20 cellular contexts compared by ENCODE assay signal in genomic region chr14:74641581-74641980, GRCh38. TPM values are rescaled to one million over a fixed set of nuclear protein-coding genes. Genes with fewer than 3 reads are reported as not detected.
DNase-seq lines count a peak whose midpoint lies in the region; ATAC-seq and TF ChIP-seq lines count a peak whose summit lies in the region.
"Had no signal": no experiment of that assay in that cellular context is flagged by ENCODE, and none has a peak within 500 bp of the region (broad histone marks: within the 10 kb centered on the region; RNA-seq: fewer than 3 reads in every experiment).

No MANE protein-coding gene starts in this region.

- CTCF ChIA-PET in IMR-90 (lab: Yijun Ruan, JAX), result interaction anchor here (0.9 kb wide), 1 partner anchor 30 kb away, joined by 3 read pairs; the partner anchor contains the start of gene LTBP2
- CTCF ChIA-PET in activated CD8-positive, alpha-beta T cell treated with anti-CD3 and anti-CD28 coated beads for 36 hours (lab: Charles Lee), result interaction anchor here (0.9 to 1.6 kb wide), 4 partner anchors 10 to 33 kb away, joined by 3 to 5 read pairs (median 3); no protein-coding TSS in a partner anchor

- no peak overlapping the region for H4K8ac ChIP-seq in IMR-90 (ENCODE audit: low read depth in 2 of 2, low read length in 2 of 2)

- no peaks in the 10 kb centered on the region for H3K9me1 ChIP-seq in IMR-90 (ENCODE audit: insufficient read depth, low read length)

- H3K27ac ChIP-seq in IMR-90 (ENCODE audit: insufficient read depth, low read length), result no peak overlapping the region
- peak overlapping the region; percentile 62 to 67 for H3K27ac ChIP-seq in thoracic aorta
- no peak overlapping the region for H3K27ac ChIP-seq in colonic mucosa
- H3K27ac ChIP-seq: BLaER1 had no signal

- H3K18ac ChIP-seq in IMR-90 (ENCODE audit: low read depth, low read length), result no peak overlapping the region

- ATAC-seq in IMR-90 (ENCODE audit: low read depth) (no peak), thoracic aorta (ENCODE audit: insufficient number of reproducible peaks, low FRiP score, low read depth) (no peak)
- no peak for ATAC-seq in activated CD8-positive, alpha-beta T cell treated with anti-CD3 and anti-CD28 coated beads for 36 hours
- ATAC-seq: GM23338 had no signal

- peaks cover 40% of the 10 kb centered on the region for H3K4me1 Mint-ChIP-seq in chondrocyte (ENCODE audit: low read depth)
- H3K4me1 Mint-ChIP-seq in nephron, result peaks cover 76% of the 10 kb centered on the region
- no peaks in the 10 kb centered on the region for H3K4me1 Mint-ChIP-seq in activated CD8-positive, alpha-beta T cell treated with anti-CD3 and anti-CD28 coated beads for 36 hours (ENCODE audit: low read depth)
- H3K4me1 Mint-ChIP-seq: CD4-positive, CD25-positive, alpha-beta regulatory T cell had no signal

- H3K4me1 ChIP-seq in IMR-90 (ENCODE audit: control insufficient read depth, insufficient read depth, low read length) (peaks cover 12% of the 10 kb centered on the region), thoracic aorta (ENCODE audit: control insufficient read depth in 1 of 2, low read depth in 2 of 2) (peaks cover 8 to 77% of the 10 kb centered on the region in 2 donors), colonic mucosa (no peaks in the 10 kb centered on the region)
- H3K4me1 ChIP-seq: HAP-1 had no signal

- no peaks in the 10 kb centered on the region for H3K79me1 ChIP-seq in IMR-90 (ENCODE audit: low read depth in 1 of 2, low read length in 2 of 2)

- no peak overlapping the region for H3K23ac ChIP-seq in IMR-90 (ENCODE audit: low read depth, low read length)

- H3K9me3 ChIP-seq in IMR-90 (ENCODE audit: control insufficient read depth, insufficient read depth, low read length), result no peaks in the 10 kb centered on the region
- no peaks in the 10 kb centered on the region for H3K9me3 ChIP-seq in thoracic aorta
- H3K9me3 ChIP-seq in colonic mucosa, result no peaks in the 10 kb centered on the region
- H3K9me3 ChIP-seq: BLaER1, HAP-1 had no signal

- H3K36me3 Mint-ChIP-seq in chondrocyte (ENCODE audit: low read depth) (no peaks in the 10 kb centered on the region), nephron (ENCODE audit: low read depth) (no peaks in the 10 kb centered on the region)
- H3K36me3 Mint-ChIP-seq in activated CD8-positive, alpha-beta T cell treated with anti-CD3 and anti-CD28 coated beads for 36 hours (ENCODE audit: low read depth), result no peaks in the 10 kb centered on the region

- H2BK5ac ChIP-seq in IMR-90 (ENCODE audit: low read depth, low read length, poor library complexity, severe bottlenecking), result no peak overlapping the region

- no peak overlapping the region for H3K9ac ChIP-seq in IMR-90 (ENCODE audit: low read depth, low read length)
- H3K9ac ChIP-seq in colonic mucosa (ENCODE audit: low read depth in 2 of 2, low read length in 2 of 2), result no peak overlapping the region
- H3K9ac ChIP-seq: BLaER1 had no signal

- no peak overlapping the region for H2BK20ac ChIP-seq in IMR-90 (ENCODE audit: low read depth, low read length)

- H2BK120ac ChIP-seq in IMR-90 (ENCODE audit: low read depth, low read length), result no peak overlapping the region

- H3K36me3 ChIP-seq in IMR-90 (ENCODE audit: control insufficient read depth, insufficient read depth, low read length) (no peaks in the 10 kb centered on the region), thoracic aorta (no peaks in the 10 kb centered on the region), colonic mucosa (no peaks in the 10 kb centered on the region)
- H3K36me3 ChIP-seq: BLaER1, HAP-1 had no signal

- no TSS peak for BruUV-seq in IMR-90 (replicated peaks; lab: Mats Ljungman, UMichigan)

- no peak overlapping the region for H2AK9ac ChIP-seq in IMR-90 (replicated peaks; ENCODE audit: low read depth, low read length, poor library complexity)

- DNase-seq in IMR-90 (no peak), chondrocyte (ENCODE audit: low spot score) (peak; percentile 6), thoracic aorta (ENCODE audit: low spot score) (no peak), colonic mucosa (no peak), SHP77 (lab: John Stamatoyannopoulos, UW) (no peak)
- DNase-seq in activated CD8-positive, alpha-beta T cell treated with anti-CD3 and anti-CD28 coated beads for 36 hours, result no peak
- DNase-seq: CD4-positive, CD25-positive, alpha-beta regulatory T cell; HFFc6; KBM-7; MV-4-11; NCI-H1105; NCI-H1436 treated with DMSO at 0.1 percent for 48 hours; NCI-H187 treated with DMSO at 0.1 percent for 48 hours; NCI-H446; NCI-H524 treated with DMSO at 0.1 percent for 48 hours; NCI-H774 had no signal

- no peak overlapping the region for H3K56ac ChIP-seq in IMR-90 (ENCODE audit: extremely low read depth, insufficient read depth, low read length)

- H3K27me3 Mint-ChIP-seq in chondrocyte (ENCODE audit: low read depth) (no peaks in the 10 kb centered on the region), nephron (ENCODE audit: low read depth) (no peaks in the 10 kb centered on the region)
- no peaks in the 10 kb centered on the region for H3K27me3 Mint-ChIP-seq in activated CD8-positive, alpha-beta T cell treated with anti-CD3 and anti-CD28 coated beads for 36 hours

- peak overlapping the region; percentile 40; the same call in 1 of the 2 replicates for H2AK5ac ChIP-seq in IMR-90 (ENCODE audit: low read depth, low read length)

- no peak overlapping the region for H3K4me2 ChIP-seq in IMR-90 (ENCODE audit: low read depth, low read length)
- H3K4me2 ChIP-seq: BLaER1, GM23338 had no signal

- H3K4me3 Mint-ChIP-seq in chondrocyte (ENCODE audit: unreplicated experiment) (no peak overlapping the region), nephron (peak overlapping the region in 1 of 3 experiments; percentile 19)
- no peak overlapping the region for H3K4me3 Mint-ChIP-seq in activated CD8-positive, alpha-beta T cell treated with anti-CD3 and anti-CD28 coated beads for 36 hours
- H3K4me3 Mint-ChIP-seq: CD4-positive, CD25-positive, alpha-beta regulatory T cell; GM23338; HFFc6 had no signal

- in situ Hi-C loops in IMR-90 (cut with MboI; ENCODE audit: low sequenced_read_pairs), result no loop called here

- H3K9me3 Mint-ChIP-seq in chondrocyte (ENCODE audit: low read depth), result no peaks in the 10 kb centered on the region
- no peaks in the 10 kb centered on the region for H3K9me3 Mint-ChIP-seq in nephron
- no peaks in the 10 kb centered on the region for H3K9me3 Mint-ChIP-seq in activated CD8-positive, alpha-beta T cell treated with anti-CD3 and anti-CD28 coated beads for 36 hours
- H3K9me3 Mint-ChIP-seq: CD4-positive, CD25-positive, alpha-beta regulatory T cell; GM23338; HFFc6 had no signal

- H3K27ac Mint-ChIP-seq in chondrocyte (ENCODE audit: unreplicated experiment) (peak overlapping the region; percentile 59), nephron (peak overlapping the region in 2 of 3 experiments; percentile 90 to 94)
- H3K27ac Mint-ChIP-seq in activated CD8-positive, alpha-beta T cell treated with anti-CD3 and anti-CD28 coated beads for 36 hours, result no peak overlapping the region
- H3K27ac Mint-ChIP-seq: GM23338, HFFc6 had no signal

- no peak overlapping the region; the same call in 1 of the 2 replicates for H3K4ac ChIP-seq in IMR-90 (ENCODE audit: low read depth, low read length)

- no peak overlapping the region for H2BK15ac ChIP-seq in IMR-90 (ENCODE audit: low read depth, low read length)

- no peaks in the 10 kb centered on the region for H4K20me1 ChIP-seq in IMR-90 (ENCODE audit: insufficient read depth, low read length)
- H4K20me1 ChIP-seq: BLaER1 had no signal

- no peak overlapping the region for H2AFZ ChIP-seq in IMR-90 (replicated peaks; ENCODE audit: low read length, poor library complexity)
- H2AFZ ChIP-seq: GM23338 had no signal

- no peak overlapping the region for H4K5ac ChIP-seq in IMR-90 (ENCODE audit: low read depth, low read length)

- intact Hi-C loops in IMR-90 (cut with micrococcal nuclease), result no loop called here
- intact Hi-C loops in activated CD8-positive, alpha-beta T cell treated with anti-CD3 and anti-CD28 coated beads for 36 hours (cut with micrococcal nuclease), result no loop called here
- intact Hi-C loops in colonic mucosa (cut with DNase I), result no loop called here

- no peak overlapping the region for H3K14ac ChIP-seq in IMR-90 (replicated peaks; ENCODE audit: low read depth, low read length)

- dilution Hi-C loops in IMR-90 (cut with HindIII; ENCODE audit: low sequenced_read_pairs, unreplicated experiment), result no loop called here

- TF ChIP-seq CTCF in IMR-90 (conservative IDR thresholded peaks at IDR 0.05; ENCODE audit: low read depth, low read length), result no peak
- no peak for TF ChIP-seq CTCF in chondrocyte (IDR thresholded peaks at IDR 0.05)
- no peak for TF ChIP-seq CTCF in nephron (IDR thresholded peaks at IDR 0.05; ENCODE audit: unreplicated experiment in 3 of 3)
- no peak for TF ChIP-seq CTCF in thoracic aorta (IDR thresholded peaks at IDR 0.05)
- TF ChIP-seq CTCF in activated CD8-positive, alpha-beta T cell treated with anti-CD3 and anti-CD28 coated beads for 36 hours (IDR thresholded peaks at IDR 0.05), result no peak
- TF ChIP-seq CTCF in colonic mucosa (IDR thresholded peaks at IDR 0.05), result no peak

- 100% methylated on average over 3 of the region's 7 CpGs; no CpG with 5 or more reads in 1 of the 2 experiments for WGBS in IMR-90 (ENCODE audit: extremely low coverage in 2 of 2, insufficient read length in 1 of 2), 2 experiments

- no peak overlapping the region for H3K4me3 ChIP-seq in IMR-90 (ENCODE audit: insufficient read depth, low read depth, low read length)
- no peak overlapping the region for H3K4me3 ChIP-seq in thoracic aorta
- H3K4me3 ChIP-seq in colonic mucosa, result no peak overlapping the region
- H3K4me3 ChIP-seq: BLaER1, GM23338, HAP-1 had no signal

- POLR2A ChIA-PET in IMR-90 (lab: Charles Lee; ENCODE audit: unreplicated experiment), result no interaction called here
- POLR2A ChIA-PET in activated CD8-positive, alpha-beta T cell treated with anti-CD3 and anti-CD28 coated beads for 36 hours (lab: Charles Lee), result interaction anchor here (1.3 to 1.5 kb wide), 2 partner anchors 10 to 156 kb away, joined by 3 to 5 read pairs; no protein-coding TSS in a partner anchor

- no peak overlapping the region for H4K91ac ChIP-seq in IMR-90 (ENCODE audit: insufficient read depth, low read depth, low read length)

- TF ChIP-seq RAD21 in IMR-90 (IDR thresholded peaks at IDR 0.05; ENCODE audit: low read length), result no peak

- no peaks in the 10 kb centered on the region for H3K27me3 ChIP-seq in IMR-90 (ENCODE audit: control insufficient read depth, insufficient read depth, low read length)
- H3K27me3 ChIP-seq in thoracic aorta (replicated peaks; ENCODE audit: insufficient read depth), result no peaks in the 10 kb centered on the region
- H3K27me3 ChIP-seq in colonic mucosa, result no peaks in the 10 kb centered on the region
- H3K27me3 ChIP-seq: BLaER1 had no signal

- TF ChIP-seq POLR2A in IMR-90 (IDR thresholded peaks at IDR 0.05; ENCODE audit: low read depth, low read length), result no peak

TF ChIP-seq in IMR-90, 13 proteins besides CTCF, POLR2A, EP300 and RAD21 (continues in another document):
- no peak for TF ChIP-seq SMC3 (IDR thresholded peaks at IDR 0.05; ENCODE audit: low read depth, low read length)

RNA-seq across cellular contexts. Expression of gene LTBP2, which starts 29.5 kb away (rescaled TPM):
- total RNA-seq in IMR-90 (2012; rRNA removed) (23.8 and 26.7 TPM in 2 replicates), chondrocyte (210 to 446 TPM (median 215 TPM) in 3 replicates), thoracic aorta (100 to 1,000 TPM; 674 to 973 TPM), colonic mucosa (1 to 10 TPM; 1.9 to 3.7 TPM)
- polyA plus RNA-seq in IMR-90 (2012; rRNA removed), result 79.3 and 81.8 TPM in 2 replicates
- polyA plus RNA-seq in IMR-90 (2012; cell fraction: cytosol; rRNA removed), result 49.1 and 65.1 TPM in 2 replicates
- polyA plus RNA-seq in IMR-90 (2012; cell fraction: nucleus; rRNA removed; ENCODE audit: low replicate concordance), result 57.1 and 111 TPM in 2 replicates
- total RNA-seq in activated CD8-positive, alpha-beta T cell treated with anti-CD3 and anti-CD28 coated beads for 36 hours, result under 1 TPM; 0.04 to 0.05 TPM

Comparison
In these comparisons a context has a peak if more than half of its experiments do, and no peak if none do; other contexts are left out.
1. H3K27ac ChIP-seq: peak in thoracic aorta (2 of 2); none in IMR-90 (single experiment) and colonic mucosa (single experiment).